Comparison of ENCODE assay signal across 2 cellular contexts in the genomic region with DNA sequence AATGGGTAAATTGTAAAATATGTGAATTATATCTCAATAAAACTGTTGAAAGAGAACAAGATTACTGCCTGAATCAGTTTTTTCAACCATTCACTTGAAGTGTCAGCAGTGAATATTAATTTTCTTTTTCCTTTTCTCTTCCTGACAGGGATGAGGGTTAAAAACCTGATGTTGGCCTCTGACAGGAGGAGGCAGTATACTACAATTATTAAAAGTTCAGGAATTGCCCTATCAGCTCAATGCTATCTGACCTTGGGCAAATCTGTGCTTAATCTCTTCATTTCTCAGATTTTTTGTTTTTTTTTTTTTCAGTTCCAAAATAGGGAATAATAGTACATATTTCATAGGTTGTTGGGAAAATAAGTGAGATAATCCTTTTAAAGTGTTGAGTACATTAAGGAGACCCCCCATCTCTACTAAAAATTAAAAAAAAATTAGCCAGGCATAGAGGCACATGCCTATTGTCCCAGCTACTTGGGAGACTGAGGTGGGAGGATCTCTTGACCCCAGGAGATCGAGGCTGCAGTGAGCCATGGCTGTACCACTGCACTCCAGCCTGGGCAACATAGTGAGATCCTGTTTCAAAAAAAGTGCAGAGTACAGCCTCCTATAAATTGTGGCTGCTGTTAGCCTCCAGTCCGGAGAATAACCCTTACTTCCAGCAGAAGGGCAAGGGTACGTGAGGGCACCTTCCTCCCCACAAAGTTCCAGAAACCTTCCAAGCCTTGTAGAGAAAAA.
TF ChIP-seq lines count a peak whose summit lies in the region.

No MANE protein-coding gene starts in this region.

TF ChIP-seq in IMR-90, 13 proteins besides CTCF, POLR2A, EP300 and RAD21:
- TF ChIP-seq FOS (IDR thresholded peaks at IDR 0.05; ENCODE audit: low read depth, low read length), result no peak
- no peak for TF ChIP-seq MAFK (IDR thresholded peaks at IDR 0.05; ENCODE audit: low read depth, low read length)

TF ChIP-seq in HepG2, 621 proteins besides CTCF, POLR2A, EP300 and RAD21:
- TF ChIP-seq MEIS1 (CRISPR knock-in tag; IDR thresholded peaks at IDR 0.05; ENCODE audit: borderline replicate concordance) (no peak), STAG1 (CRISPR knock-in tag; IDR thresholded peaks at IDR 0.05) (peak; percentile 22; the same call in 1 of the 2 replicates), ZNF557 (CRISPR knock-in tag; IDR thresholded peaks at IDR 0.05) (no peak), ZNF121 (CRISPR knock-in tag; IDR thresholded peaks at IDR 0.05) (peak; percentile 64; the same call in 1 of the 2 replicates)
